ENCODE assay signal across 20 cellular contexts in the genomic region with DNA sequence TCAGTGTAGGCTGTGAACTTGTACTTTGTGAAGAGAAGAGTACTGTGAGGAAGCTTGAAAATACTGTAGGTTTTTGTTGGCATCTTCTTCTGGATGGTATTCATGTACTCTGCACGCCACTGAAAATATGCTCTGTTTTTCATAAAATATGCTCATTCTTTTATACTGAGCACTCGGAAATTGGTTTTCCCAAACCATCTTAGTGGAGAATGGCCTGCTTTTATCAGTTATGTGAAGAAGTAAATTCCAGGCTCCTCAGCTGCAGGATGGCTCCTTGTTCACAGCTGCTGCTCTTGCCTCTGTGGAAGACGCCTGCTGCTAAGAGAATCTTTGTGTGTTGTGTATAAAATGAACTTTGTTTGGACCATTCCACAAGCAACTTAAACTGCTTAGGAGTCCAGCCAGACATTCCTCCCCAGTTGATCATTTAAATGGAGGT.
DNase-seq lines count a peak whose midpoint lies in the region; ATAC-seq and TF ChIP-seq lines count a peak whose summit lies in the region.
"Had no signal": no experiment of that assay in that cellular context is flagged by ENCODE, and none has a peak within 500 bp of the region (broad histone marks: within the 10 kb centered on the region; RNA-seq: fewer than 3 reads in every experiment).

No MANE protein-coding gene starts in this region.

- peak overlapping the region; percentile 41 for H3K27ac ChIP-seq in cardiac muscle cell
- peak overlapping the region in 1 of 12 donors; percentile 9 for H3K27ac ChIP-seq in heart left ventricle
- H3K27ac ChIP-seq in suprapubic skin: no peak overlapping the region
- H3K27ac ChIP-seq: 22Rv1, SJCRH30, thyroid gland had no signal

- DNase-seq in cardiac muscle cell (ENCODE audit: low read depth in 1 of 2, low spot score in 1 of 2): peak in 1 of 2 donors; percentile 65
- DNase-seq in heart left ventricle: no peak
- DNase-seq in dedifferentiated amniotic fluid mesenchymal stem cell (ENCODE audit: extremely low spot score): peak; percentile 75
- DNase-seq in NCI-H446 (lab: John Stamatoyannopoulos, UW): no peak
- no peak for DNase-seq in suprapubic skin (ENCODE audit: low spot score in 2 of 2)
- DNase-seq: activated CD4-positive, alpha-beta T cell treated with anti-CD3 and anti-CD28 coated beads, Interleukin-2, amount 50 U/mL, for 48 hours; amygdala; Calu3; effector CD8-positive, alpha-beta T cell; glutamatergic neuron; islet precursor cell; midbrain; NCI-H226; SJCRH30; thyroid gland had no signal

- no peaks in the 10 kb centered on the region for H3K27me3 ChIP-seq in cardiac muscle cell
- no peaks in the 10 kb centered on the region for H3K27me3 ChIP-seq in heart left ventricle
- H3K27me3 ChIP-seq in suprapubic skin: no peaks in the 10 kb centered on the region
- H3K27me3 ChIP-seq: SJCRH30, thyroid gland had no signal

- TF ChIP-seq EP300 in suprapubic skin (IDR thresholded peaks at IDR 0.05): no peak

- TF ChIP-seq POLR2A in heart left ventricle (IDR thresholded peaks at IDR 0.05) (no peak), suprapubic skin (IDR thresholded peaks at IDR 0.05) (no peak)

- no peak for TF ChIP-seq CTCF in cardiac muscle cell (IDR thresholded peaks at IDR 0.05; ENCODE audit: low read depth, low read length)
- TF ChIP-seq CTCF in heart left ventricle (IDR thresholded peaks at IDR 0.05): no peak
- TF ChIP-seq CTCF in nephron (IDR thresholded peaks at IDR 0.05; ENCODE audit: unreplicated experiment in 3 of 3): no peak
- no peak for TF ChIP-seq CTCF in suprapubic skin (IDR thresholded peaks at IDR 0.05)

- H3K4me3 ChIP-seq in cardiac muscle cell (no peak overlapping the region), heart left ventricle (no peak overlapping the region), suprapubic skin (no peak overlapping the region)
- H3K4me3 ChIP-seq: K562, SJCRH30, thyroid gland had no signal

- peaks cover 38% of the 10 kb centered on the region for H3K4me1 Mint-ChIP-seq in nephron

- 73 to 77% (median 76%) methylated on average over 3 of the region's 3 CpGs for WGBS in heart left ventricle, 4 donors
- 83% methylated on average over 3 of the region's 3 CpGs for WGBS in suprapubic skin

- ATAC-seq in heart left ventricle: no peak
- no peak for ATAC-seq in HG02588 (IDR thresholded peaks at IDR 0.05; ENCODE audit: unreplicated experiment)
- no peak for ATAC-seq in esophagus mucosa
- ATAC-seq: K562 had no signal

- no peaks in the 10 kb centered on the region for H3K9me3 Mint-ChIP-seq in nephron

- H3K36me3 ChIP-seq in cardiac muscle cell: no peaks in the 10 kb centered on the region
- H3K36me3 ChIP-seq in heart left ventricle: no peaks in the 10 kb centered on the region
- no peaks in the 10 kb centered on the region for H3K36me3 ChIP-seq in suprapubic skin
- H3K36me3 ChIP-seq: SJCRH30, thyroid gland had no signal

- H3K9me3 ChIP-seq in cardiac muscle cell (ENCODE audit: low read depth) (no peaks in the 10 kb centered on the region), heart left ventricle (no peaks in the 10 kb centered on the region), suprapubic skin (no peaks in the 10 kb centered on the region)
- H3K9me3 ChIP-seq: SJCRH30, thyroid gland had no signal

- intact Hi-C loops in heart left ventricle (cut with DNase I): no loop called here

- H3K36me3 Mint-ChIP-seq in nephron (ENCODE audit: low read depth): peaks cover 11% of the 10 kb centered on the region

- peaks cover 15% of the 10 kb centered on the region for H3K4me1 ChIP-seq in cardiac muscle cell (ENCODE audit: low read depth)
- peaks cover 0 to 18% (median 0%) of the 10 kb centered on the region in 12 donors for H3K4me1 ChIP-seq in heart left ventricle
- H3K4me1 ChIP-seq in suprapubic skin: peaks cover 6% of the 10 kb centered on the region
- H3K4me1 ChIP-seq: SJCRH30 had no signal

- no peak overlapping the region for H3K4me3 Mint-ChIP-seq in nephron

- H3K27me3 Mint-ChIP-seq in nephron (ENCODE audit: low read depth): no peaks in the 10 kb centered on the region

- H3K27ac Mint-ChIP-seq in nephron: peak overlapping the region; percentile 9 to 81 (median 78)
